ENCODE assay signal across 32 cellular contexts in genomic region chr17:69783865-69784264, GRCh38.
DNase-seq lines count a peak whose midpoint lies in the region; ATAC-seq, FAIRE-seq and TF ChIP-seq lines count a peak whose summit lies in the region.
"Had no signal": no experiment of that assay in that cellular context is flagged by ENCODE, and none has a peak within 500 bp of the region (broad histone marks: within the 10 kb centered on the region; RNA-seq: fewer than 3 reads in every experiment).

No MANE protein-coding gene starts in this region.

- H2BK5ac ChIP-seq in IMR-90 (ENCODE audit: low read depth, low read length, poor library complexity, severe bottlenecking), result no peak overlapping the region

- TF ChIP-seq POLR2A in HepG2 (IDR thresholded peaks at IDR 0.05; ENCODE audit: insufficient read depth in 1 of 2, low read depth in 2 of 2, low read length in 2 of 2), result no peak
- no peak for TF ChIP-seq POLR2A in right lobe of liver (IDR thresholded peaks at IDR 0.05)
- TF ChIP-seq POLR2A in A549 (IDR thresholded peaks at IDR 0.05; ENCODE audit: low read length), result no peak
- TF ChIP-seq POLR2A in IMR-90 (IDR thresholded peaks at IDR 0.05; ENCODE audit: low read depth, low read length), result no peak

- no peak overlapping the region for H2BK20ac ChIP-seq in IMR-90 (ENCODE audit: low read depth, low read length)

- H2AFZ ChIP-seq in HepG2 (ENCODE audit: low read length) (no peak overlapping the region), IMR-90 (replicated peaks; ENCODE audit: low read length, poor library complexity) (no peak overlapping the region)

- no TSS peak for BruUV-seq in HepG2 (replicated peaks; lab: Mats Ljungman, UMichigan)
- no TSS peak for BruUV-seq in IMR-90 (replicated peaks; lab: Mats Ljungman, UMichigan)

- H4K20me1 ChIP-seq in HepG2 (ENCODE audit: insufficient read depth, low read length) (no peaks in the 10 kb centered on the region), IMR-90 (ENCODE audit: insufficient read depth, low read length) (no peaks in the 10 kb centered on the region)
- H4K20me1 ChIP-seq: BLaER1; BLaER1 treated with 17β-estradiol and CSF1 and Interleukin-3, amounts not matched to agents 10 nM and 100 nM had no signal

- H2BK120ac ChIP-seq in IMR-90 (ENCODE audit: low read depth, low read length), result no peak overlapping the region

- in situ Hi-C loops in HepG2 (cut with HindIII; ENCODE audit: extremely low pct_ligation_motif_present, low pct_unique_long_range_greater_than_20kb) (loop anchor here (25.0 kb wide), 1 partner anchor 103 kb away; no protein-coding TSS in a partner anchor), IMR-90 (cut with MboI; ENCODE audit: low sequenced_read_pairs) (no loop called here)

- no peak overlapping the region for H2AK9ac ChIP-seq in IMR-90 (replicated peaks; ENCODE audit: low read depth, low read length, poor library complexity)

- peaks cover 93% of the 10 kb centered on the region for H3K9me3 ChIP-seq in HepG2 (ENCODE audit: low read length)
- H3K9me3 ChIP-seq in right lobe of liver, result no peaks in the 10 kb centered on the region
- H3K9me3 ChIP-seq in A549, result peaks cover 10% of the 10 kb centered on the region; the same call in 2 of the 3 replicates
- H3K9me3 ChIP-seq in IMR-90 (ENCODE audit: control insufficient read depth, insufficient read depth, low read length), result peaks cover 1% of the 10 kb centered on the region; the same call in 1 of the 2 replicates
- H3K9me3 ChIP-seq: BE2C had no signal

- no peaks in the 10 kb centered on the region for H3K36me3 ChIP-seq in HepG2 (replicated peaks in 1 of 2; ENCODE audit: control insufficient read depth in 1 of 2, insufficient read depth in 2 of 2, low read length in 2 of 2)
- no peaks in the 10 kb centered on the region for H3K36me3 ChIP-seq in right lobe of liver
- H3K36me3 ChIP-seq in IMR-90 (ENCODE audit: control insufficient read depth, insufficient read depth, low read length), result no peaks in the 10 kb centered on the region
- H3K36me3 ChIP-seq: BE2C; BLaER1; BLaER1 treated with 17β-estradiol and CSF1 and Interleukin-3, amounts not matched to agents 10 nM and 100 nM had no signal

- H2AK5ac ChIP-seq in IMR-90 (ENCODE audit: low read depth, low read length), result no peak overlapping the region

- no peak overlapping the region for H3K27ac ChIP-seq in HepG2 (ENCODE audit: extremely low read length, insufficient read depth, low read length)
- H3K27ac ChIP-seq in right lobe of liver, result no peak overlapping the region
- no peak overlapping the region for H3K27ac ChIP-seq in A549
- H3K27ac ChIP-seq in IMR-90 (ENCODE audit: insufficient read depth, low read length), result no peak overlapping the region
- H3K27ac ChIP-seq: 22Rv1; BLaER1; BLaER1 treated with 17β-estradiol and CSF1 and Interleukin-3, amounts not matched to agents 10 nM and 100 nM; C4-2B had no signal

- H3K18ac ChIP-seq in IMR-90 (ENCODE audit: low read depth, low read length), result no peak overlapping the region

- dilution Hi-C loops in IMR-90 (cut with HindIII; ENCODE audit: low sequenced_read_pairs, unreplicated experiment), result no loop called here

- no peak overlapping the region for H4K91ac ChIP-seq in IMR-90 (ENCODE audit: insufficient read depth, low read depth, low read length)

- 31% methylated on average over 3 of the region's 3 CpGs for WGBS in HepG2 (ENCODE audit: low lambda C conversion rate)
- 69% methylated on average over 3 of the region's 3 CpGs for WGBS in right lobe of liver (ENCODE audit: insufficient coverage, low coverage, low lambda C conversion rate, missing lambda C conversion rate)
- WGBS in A549 (ENCODE audit: missing lambda C conversion rate), result 76% methylated on average over 3 of the region's 3 CpGs
- whole genome bisulfite sequencing in IMR-90 (ENCODE audit: extremely low coverage in 2 of 2, insufficient read length in 1 of 2), 2 experiments, result no CpG with 5 or more reads among the region's 3 CpGs

- no peaks in the 10 kb centered on the region for H3K79me1 ChIP-seq in IMR-90 (ENCODE audit: low read depth in 1 of 2, low read length in 2 of 2)

- H3K79me2 ChIP-seq in HepG2 (ENCODE audit: insufficient read depth, low read length), result no peaks in the 10 kb centered on the region

- no peak overlapping the region for H3K23ac ChIP-seq in IMR-90 (ENCODE audit: low read depth, low read length)

- no peak for TF ChIP-seq RAD21 in HepG2 (CRISPR knock-in tag; IDR thresholded peaks at IDR 0.05)
- TF ChIP-seq RAD21 in A549 (conservative IDR thresholded peaks at IDR 0.05 in 1 of 2, IDR thresholded peaks at IDR 0.05 in 1 of 2), result no peak
- TF ChIP-seq RAD21 in IMR-90 (IDR thresholded peaks at IDR 0.05; ENCODE audit: low read length), result no peak

- H4K8ac ChIP-seq in IMR-90 (ENCODE audit: low read depth in 2 of 2, low read length in 2 of 2), result no peak overlapping the region

- H3K27me3 ChIP-seq in HepG2 (ENCODE audit: control insufficient read depth in 1 of 2, insufficient read depth in 2 of 2, low read length in 2 of 2) (no peaks in the 10 kb centered on the region), right lobe of liver (no peaks in the 10 kb centered on the region), IMR-90 (ENCODE audit: control insufficient read depth, insufficient read depth, low read length) (no peaks in the 10 kb centered on the region)
- H3K27me3 ChIP-seq: BE2C; BLaER1; BLaER1 treated with 17β-estradiol and CSF1 and Interleukin-3, amounts not matched to agents 10 nM and 100 nM had no signal

- no peak overlapping the region for H3K14ac ChIP-seq in IMR-90 (replicated peaks; ENCODE audit: low read depth, low read length)

- TF ChIP-seq CTCF in HepG2 (CRISPR knock-in tag; IDR thresholded peaks at IDR 0.05), result no peak
- no peak for TF ChIP-seq CTCF in right lobe of liver (IDR thresholded peaks at IDR 0.05)
- TF ChIP-seq CTCF in A549 (IDR thresholded peaks at IDR 0.05), result no peak
- no peak for TF ChIP-seq CTCF in IMR-90 (conservative IDR thresholded peaks at IDR 0.05; ENCODE audit: low read depth, low read length)

- H3K9ac ChIP-seq in HepG2 (ENCODE audit: insufficient read depth, low read depth, low read length) (no peak overlapping the region), IMR-90 (ENCODE audit: low read depth, low read length) (no peak overlapping the region)
- H3K9ac ChIP-seq: BLaER1; BLaER1 treated with 17β-estradiol and CSF1 and Interleukin-3, amounts not matched to agents 10 nM and 100 nM had no signal

- CTCF ChIA-PET in HepG2 (lab: Yijun Ruan, JAX; ENCODE audit: low intra/inter-chr PET ratio, low total read pairs), result no interaction called here
- CTCF ChIA-PET in A549 (lab: Yijun Ruan, JAX), result interaction anchor here (1.1 to 1.4 kb wide), 2 partner anchors 25 to 62 kb away, joined by 3 to 4 read pairs; no protein-coding TSS in a partner anchor
- CTCF ChIA-PET in IMR-90 (lab: Yijun Ruan, JAX), result no interaction called here

- DNase-seq in HepG2 (ENCODE audit: low spot score), result no peak
- DNase-seq in right lobe of liver, result no peak
- DNase-seq in A549 (ENCODE audit: low read depth in 1 of 2, low spot score in 1 of 2), result no peak
- DNase-seq in IMR-90, result no peak
- no peak for DNase-seq in SHP77 (lab: John Stamatoyannopoulos, UW)
- DNase-seq: 8988T; ACHN; AML-193; BE2C; C1 segment of cervical spinal cord; Caco-2; Calu3; CD4-positive, alpha-beta memory T cell; CD4-positive, alpha-beta T cell; CD4-positive, CD25-positive, alpha-beta regulatory T cell; CD8-positive, alpha-beta memory T cell; CD8-positive, alpha-beta T cell; COR-L47; DMS 273 treated with DMSO at 0.1 percent for 48 hours; DMS153; DMS53; DMS79; DMS79 treated with DMSO at 0.1 percent for 48 hours; DND-41; EL had no signal

- H4K5ac ChIP-seq in IMR-90 (ENCODE audit: low read depth, low read length), result no peak overlapping the region

- no peak overlapping the region for H3K56ac ChIP-seq in IMR-90 (ENCODE audit: extremely low read depth, insufficient read depth, low read length)

- H3K4me3 ChIP-seq in HepG2 (replicated peaks in 1 of 3; ENCODE audit: insufficient read depth in 1 of 3, low read depth in 2 of 3, low read length in 3 of 3) (no peak overlapping the region), right lobe of liver (no peak overlapping the region), A549 (no peak overlapping the region), IMR-90 (ENCODE audit: insufficient read depth, low read depth, low read length) (no peak overlapping the region)
- H3K4me3 ChIP-seq: BLaER1; BLaER1 treated with 17β-estradiol and CSF1 and Interleukin-3, amounts not matched to agents 10 nM and 100 nM had no signal

- no peaks in the 10 kb centered on the region for H3K9me1 ChIP-seq in IMR-90 (ENCODE audit: insufficient read depth, low read length)

- no peaks in the 10 kb centered on the region for H3K4me1 ChIP-seq in HepG2 (ENCODE audit: insufficient read depth, low read length)
- no peaks in the 10 kb centered on the region for H3K4me1 ChIP-seq in right lobe of liver
- peaks cover 15% of the 10 kb centered on the region for H3K4me1 ChIP-seq in A549
- peaks cover 2% of the 10 kb centered on the region; the same call in 1 of the 2 replicates for H3K4me1 ChIP-seq in IMR-90 (ENCODE audit: control insufficient read depth, insufficient read depth, low read length)
- H3K4me1 ChIP-seq: BE2C; BLaER1; BLaER1 treated with 17β-estradiol and CSF1 and Interleukin-3, amounts not matched to agents 10 nM and 100 nM; Caco-2 had no signal

- POLR2A ChIA-PET in HepG2 (lab: Yijun Ruan, JAX), result no interaction called here
- POLR2A ChIA-PET in A549 (lab: Yijun Ruan, JAX), result no interaction called here
- POLR2A ChIA-PET in IMR-90 (lab: Charles Lee; ENCODE audit: unreplicated experiment), result no interaction called here

- H3K4me2 ChIP-seq in HepG2 (ENCODE audit: low read depth, low read length) (no peak overlapping the region), A549 (no peak overlapping the region), IMR-90 (ENCODE audit: low read depth, low read length) (no peak overlapping the region)
- H3K4me2 ChIP-seq: BLaER1; BLaER1 treated with 17β-estradiol and CSF1 and Interleukin-3, amounts not matched to agents 10 nM and 100 nM had no signal

- ATAC-seq in HepG2 (no peak), right lobe of liver (no peak), A549 (no peak), IMR-90 (ENCODE audit: low read depth) (no peak), HG02642 (IDR thresholded peaks at IDR 0.05; ENCODE audit: poor library complexity, unreplicated experiment) (no peak)
- ATAC-seq: CD8-positive, alpha-beta T cell had no signal

- no peak for TF ChIP-seq EP300 in HepG2 (IDR thresholded peaks at IDR 0.05; ENCODE audit: low read depth in 2 of 2, low read length in 2 of 2)
- no peak for TF ChIP-seq EP300 in HepG2 (CRISPR knock-in tag; IDR thresholded peaks at IDR 0.05; ENCODE audit: borderline replicate concordance)
- no peak for TF ChIP-seq EP300 in A549 (IDR thresholded peaks at IDR 0.05)

- intact Hi-C loops in HepG2 (cut with micrococcal nuclease; ENCODE audit: unreplicated experiment), result no loop called here
- intact Hi-C loops in right lobe of liver (cut with DNase I), result no loop called here
- intact Hi-C loops in IMR-90 (cut with micrococcal nuclease), result no loop called here

- FAIRE-seq in HepG2 (lab: Jason Lieb, UNC) (no peak), A549 (lab: Jason Lieb, UNC) (peak; percentile 7)
- FAIRE-seq: A204.1, D721Med had no signal

- H3K4ac ChIP-seq in IMR-90 (ENCODE audit: low read depth, low read length), result no peak overlapping the region

- no peak overlapping the region for H2BK15ac ChIP-seq in IMR-90 (ENCODE audit: low read depth, low read length)

TF ChIP-seq in A549, 52 proteins besides CTCF, POLR2A, EP300 and RAD21 (continues in another document):
- TF ChIP-seq RARB (CRISPR knock-in tag; IDR thresholded peaks at IDR 0.05), result no peak

TF ChIP-seq in IMR-90, 13 proteins besides CTCF, POLR2A, EP300 and RAD21 (continues in another document):
- peak; percentile 59 for TF ChIP-seq CEBPB (IDR thresholded peaks at IDR 0.05; ENCODE audit: low read depth, low read length)

Comparison
In these comparisons a context has a peak if more than half of its experiments do, and no peak if none do; other contexts are left out.
1. Of the 38 proteins assayed by ChIP-seq in both HepG2 and A549: peak only in HepG2: CEBPB; only in A549: none; in both: none; in neither: 37.